Comparison of ENCODE assay signal across 1 cellular context in the genomic region with DNA sequence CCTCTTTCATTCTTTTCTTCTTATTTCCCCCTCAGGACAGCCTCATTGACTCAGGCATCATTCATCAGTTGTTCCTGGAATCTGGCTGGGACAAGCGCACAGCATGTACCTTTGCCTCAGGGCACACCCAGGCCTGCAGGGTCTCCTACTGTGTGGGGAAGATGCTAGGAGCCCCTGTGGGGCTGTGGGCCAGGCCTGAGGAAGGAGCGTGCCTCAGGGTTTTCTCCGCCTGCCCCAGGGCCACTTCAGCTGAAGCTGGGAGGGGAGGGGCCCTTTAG.
A peak's percentile ranks its signal among the peaks of the same experiment; 100 is the strongest.
TF ChIP-seq lines count a peak whose summit lies in the region.

No MANE protein-coding gene starts in this region.

TF ChIP-seq in HepG2, 621 proteins besides CTCF, POLR2A, EP300 and RAD21:
- TF ChIP-seq ZNF644 (CRISPR knock-in tag; IDR thresholded peaks at IDR 0.05; ENCODE audit: low read depth) (no peak), CCAR2 (optimal IDR thresholded peaks at IDR 0.05; ENCODE audit: low read depth, low read length) (peak; percentile 21), ZNF782 (CRISPR knock-in tag; IDR thresholded peaks at IDR 0.05; ENCODE audit: borderline replicate concordance) (no peak), SSRP1 (CRISPR knock-in tag; IDR thresholded peaks at IDR 0.05) (0 out of 2 replicates have a peak, but pooled peaks have one; percentile 24), HNF4A (CRISPR knock-in tag; IDR thresholded peaks at IDR 0.05) (no peak), TAF1 (CRISPR knock-in tag; IDR thresholded peaks at IDR 0.05) (no peak), CHD2 (IDR thresholded peaks at IDR 0.05; ENCODE audit: low read depth, low read length) (no peak), ZNF18 (CRISPR knock-in tag; IDR thresholded peaks at IDR 0.05; ENCODE audit: insufficient replicate concordance) (no peak), ZNF558 (CRISPR knock-in tag; IDR thresholded peaks at IDR 0.05; ENCODE audit: borderline replicate concordance) (0 out of 2 replicates have a peak, but pooled peaks have one; percentile 57)
